ENCODE assay signal across 18 cellular contexts in the genomic region with DNA sequence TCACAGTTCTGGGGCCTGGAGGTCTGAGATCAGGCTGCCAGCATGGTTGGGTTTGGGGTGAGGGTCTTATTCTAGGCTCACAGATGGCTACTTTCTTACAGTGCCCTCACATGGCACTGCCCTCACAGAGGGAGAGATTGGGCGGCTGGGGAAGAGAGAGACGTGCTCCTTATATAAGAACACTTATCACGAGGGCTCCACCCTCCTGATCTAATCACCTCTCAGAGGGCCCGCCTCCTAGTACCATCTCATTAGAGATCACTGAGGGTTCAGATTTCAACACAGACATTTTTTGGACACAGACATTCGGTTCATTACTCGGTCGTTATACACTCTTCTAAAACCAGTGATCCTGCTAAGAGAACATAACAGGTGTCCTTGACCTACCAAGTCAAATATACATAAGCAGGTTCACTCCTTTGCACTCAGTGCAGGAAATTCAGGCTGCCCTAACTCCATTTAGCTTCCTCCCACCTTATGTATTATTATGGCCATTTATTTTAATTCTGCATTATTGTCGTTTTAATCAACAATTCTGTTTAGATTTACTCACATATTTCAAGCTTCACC.
"Had no signal": no experiment of that assay in that cellular context is flagged by ENCODE, and none has a peak within 500 bp of the region (broad histone marks: within the 10 kb centered on the region; RNA-seq: fewer than 3 reads in every experiment).

No MANE protein-coding gene starts in this region.

- H2AFZ ChIP-seq: parathyroid adenoma had no signal

- H3K79me2 ChIP-seq: parathyroid adenoma had no signal

- H3K4me3 ChIP-seq: body of pancreas, colonic mucosa, gastroesophageal sphincter, heart right ventricle, thoracic aorta had no signal

- H3K4me1 ChIP-seq: body of pancreas, colonic mucosa, gastroesophageal sphincter, parathyroid adenoma had no signal

- H3K36me3 ChIP-seq: colonic mucosa, gastroesophageal sphincter, heart right ventricle, neutrophil, thoracic aorta had no signal

- H3K27ac ChIP-seq: body of pancreas, colonic mucosa, gastroesophageal sphincter, heart right ventricle, neutrophil, parathyroid adenoma, thoracic aorta had no signal

- H3K9ac ChIP-seq: parathyroid adenoma had no signal

- H3K27me3 ChIP-seq: body of pancreas, colonic mucosa, gastroesophageal sphincter, neutrophil had no signal

- H3K9me3 ChIP-seq: body of pancreas, colonic mucosa, gastroesophageal sphincter, neutrophil, thoracic aorta had no signal

- DNase-seq: activated CD4-positive, alpha-beta T cell treated with anti-CD3 and anti-CD28 coated beads, Interleukin-2, amount 10 ng/mL, durations not matched to agents 7 days and 5 days; activated CD8-positive, alpha-beta memory T cell treated with anti-CD3 and anti-CD28 coated beads for 24 hours; activated gamma-delta T cell treated with Interleukin-2 at 50 U/mL for 16 hours; activated naive CD8-positive, alpha-beta T cell treated with anti-CD3 and anti-CD28 coated beads for 36 hours; amygdala; body of pancreas; central memory CD4-positive, alpha-beta T cell; colonic mucosa; heart right ventricle; left cardiac atrium; naive B cell; retina; stimulated activated CD4-positive, alpha-beta T cell treated with anti-CD3 and anti-CD28 coated beads, Interleukin-12 subunit alpha, Interleukin-12 subunit beta, amount 100 ng/mL, for 4 hours; stimulated activated CD4-positive, alpha-beta T cell treated with anti-CD3 and anti-CD28 coated beads, Interleukin-2, amount 100 ng/mL, for 24 hours had no signal
